8 cellular contexts compared by ENCODE assay signal in genomic region chr16:28317040-28317880, GRCh38. TPM values are rescaled to one million over a fixed set of nuclear protein-coding genes. Genes with fewer than 3 reads are reported as not detected.
DNase-seq lines count a peak whose midpoint lies in the region; ATAC-seq, FAIRE-seq and TF ChIP-seq lines count a peak whose summit lies in the region.

No MANE protein-coding gene starts in this region.

- POLR2A ChIA-PET in CD4-positive, alpha-beta T cell (lab: Charles Lee): interaction anchor here (0.6 to 1.4 kb wide), 2 partner anchors 38 to 40 kb away, joined by 3 to 10 read pairs; no protein-coding TSS in a partner anchor

- TF ChIP-seq CTCF in CD4-positive, alpha-beta T cell (IDR thresholded peaks at IDR 0.05): peak; percentile 95
- peak; percentile 58 for TF ChIP-seq CTCF in astrocyte (IDR thresholded peaks at IDR 0.05; ENCODE audit: insufficient read depth, low read depth, low read length)

- no peak overlapping the region for H2AFZ ChIP-seq in astrocyte (ENCODE audit: low read depth, low read length)

- DNase-seq in CD4-positive, alpha-beta T cell: peak; percentile 61 to 80 (median 68)
- DNase-seq in HPDE6-E6E7 (ENCODE audit: extremely low spot score): peak; percentile 55
- DNase-seq in T-helper 9 cell: peak; percentile 72
- DNase-seq in astrocyte (ENCODE audit: low read depth): peak; percentile 13
- DNase-seq in inferior parietal cortex (ENCODE audit: extremely low spot score): peak; percentile 66
- DNase-seq in stimulated activated CD4-positive, alpha-beta T cell treated with anti-CD3 and anti-CD28 coated beads, Interleukin-1b, Interleukin-23, amount 100 ng/mL, for 4 hours (ENCODE audit: low read depth in 2 of 2): peak; percentile 67 to 76

- no peaks in the 10 kb centered on the region for H3K79me2 ChIP-seq in astrocyte (ENCODE audit: insufficient read depth, low read length)

- H3K4me3 Mint-ChIP-seq in CD4-positive, alpha-beta T cell: peak overlapping the region; percentile 38
- H3K4me3 Mint-ChIP-seq in astrocyte (ENCODE audit: unreplicated experiment): no peak overlapping the region

- no peak for FAIRE-seq in astrocyte (lab: Jason Lieb, UNC)

- H3K27ac ChIP-seq in CD4-positive, alpha-beta T cell (ENCODE audit: low read depth, low read length): no peak overlapping the region
- H3K27ac ChIP-seq in astrocyte (ENCODE audit: low read depth, low read length): no peak overlapping the region

- no peaks in the 10 kb centered on the region for H3K9me3 Mint-ChIP-seq in CD4-positive, alpha-beta T cell
- no peaks in the 10 kb centered on the region for H3K9me3 Mint-ChIP-seq in astrocyte (ENCODE audit: unreplicated experiment)

- H3K36me3 Mint-ChIP-seq in CD4-positive, alpha-beta T cell (ENCODE audit: low read depth): peaks cover 36% of the 10 kb centered on the region
- H3K36me3 Mint-ChIP-seq in astrocyte (ENCODE audit: low read depth, unreplicated experiment): no peaks in the 10 kb centered on the region

- H3K27ac Mint-ChIP-seq in CD4-positive, alpha-beta T cell: peak overlapping the region; percentile 78
- H3K27ac Mint-ChIP-seq in astrocyte (ENCODE audit: unreplicated experiment): no peak overlapping the region

- peak overlapping the region; percentile 39 for H3K4me2 ChIP-seq in astrocyte (ENCODE audit: low read length)

- intact Hi-C loops in CD4-positive, alpha-beta T cell (cut with DNase I, micrococcal nuclease): loop anchor here (1.0 to 10.0 kb wide), 4 partner anchors 39 to 342 kb away; no protein-coding TSS in a partner anchor

- H3K4me1 Mint-ChIP-seq in CD4-positive, alpha-beta T cell (ENCODE audit: low read depth): peaks cover 28% of the 10 kb centered on the region
- no peaks in the 10 kb centered on the region for H3K4me1 Mint-ChIP-seq in astrocyte (ENCODE audit: low read depth, unreplicated experiment)

- H3K36me3 ChIP-seq in astrocyte (ENCODE audit: insufficient read depth, low read length): no peaks in the 10 kb centered on the region

- no peaks in the 10 kb centered on the region for H3K9me3 ChIP-seq in CD4-positive, alpha-beta T cell (ENCODE audit: control insufficient read depth, low read length)
- H3K9me3 ChIP-seq in astrocyte (ENCODE audit: insufficient read depth, low read depth, low read length): no peaks in the 10 kb centered on the region

- H3K27me3 Mint-ChIP-seq in CD4-positive, alpha-beta T cell: no peaks in the 10 kb centered on the region
- H3K27me3 Mint-ChIP-seq in astrocyte (ENCODE audit: low read depth, unreplicated experiment): peaks cover 5% of the 10 kb centered on the region

- CTCF ChIA-PET in CD4-positive, alpha-beta T cell (lab: Charles Lee): interaction anchor here (0.9 to 2.4 kb wide), 9 partner anchors 9 to 99 kb away, joined by 3 to 60 read pairs (median 4); partner anchors contain the start of gene SBK1

- no peak overlapping the region for H3K9ac ChIP-seq in astrocyte (ENCODE audit: low read length)

- peaks cover 3% of the 10 kb centered on the region for H3K4me1 ChIP-seq in astrocyte (ENCODE audit: insufficient read depth, low read length)

- H4K20me1 ChIP-seq in astrocyte (ENCODE audit: insufficient read depth, low read length): no peaks in the 10 kb centered on the region

- no peak overlapping the region for H3K4me3 ChIP-seq in astrocyte (ENCODE audit: insufficient read depth, low read depth, low read length)

- no peaks in the 10 kb centered on the region for H3K27me3 ChIP-seq in CD4-positive, alpha-beta T cell (ENCODE audit: control insufficient read depth, insufficient read depth, low read length)
- H3K27me3 ChIP-seq in astrocyte (ENCODE audit: insufficient read depth, low read length): no peaks in the 10 kb centered on the region

- peak; percentile 75 for ATAC-seq in CD4-positive, alpha-beta T cell (ENCODE audit: poor library complexity)
- no peak for ATAC-seq in HG03095 (IDR thresholded peaks at IDR 0.05; ENCODE audit: unreplicated experiment)
- no peak for ATAC-seq in HG02759 (IDR thresholded peaks at IDR 0.05; ENCODE audit: unreplicated experiment)

RNA-seq across cellular contexts. Expression of gene SBK1, which starts 24.9 kb away (rescaled TPM):
- 10 to 100 TPM; 13.0 to 13.5 TPM for total RNA-seq in CD4-positive, alpha-beta T cell
- total RNA-seq in astrocyte: 4.0 and 7.0 TPM in 2 replicates

RNA-seq across cellular contexts. Expression of gene NPIPB6, which starts 46.0 kb away (rescaled TPM):
- 1 to 10 TPM; 2.3 to 2.4 TPM for total RNA-seq in CD4-positive, alpha-beta T cell
- 1.7 TPM in 1 of 2 replicates, not detected in the other for total RNA-seq in astrocyte

Comparison
In these comparisons a context has a peak if more than half of its experiments do, and no peak if none do; other contexts are left out.
1. DNase-seq: peak in every context shown above with its lines; median percentile 72 in T-helper 9 cell; 72 in stimulated activated CD4-positive, alpha-beta T cell treated with anti-CD3 and anti-CD28 coated beads, Interleukin-1b, Interleukin-23, amount 100 ng/mL, for 4 hours; 68 in CD4-positive, alpha-beta T cell; 66 in inferior parietal cortex; 55 in HPDE6-E6E7; 13 in astrocyte.